12 cellular contexts compared by ENCODE assay signal in the genomic region with DNA sequence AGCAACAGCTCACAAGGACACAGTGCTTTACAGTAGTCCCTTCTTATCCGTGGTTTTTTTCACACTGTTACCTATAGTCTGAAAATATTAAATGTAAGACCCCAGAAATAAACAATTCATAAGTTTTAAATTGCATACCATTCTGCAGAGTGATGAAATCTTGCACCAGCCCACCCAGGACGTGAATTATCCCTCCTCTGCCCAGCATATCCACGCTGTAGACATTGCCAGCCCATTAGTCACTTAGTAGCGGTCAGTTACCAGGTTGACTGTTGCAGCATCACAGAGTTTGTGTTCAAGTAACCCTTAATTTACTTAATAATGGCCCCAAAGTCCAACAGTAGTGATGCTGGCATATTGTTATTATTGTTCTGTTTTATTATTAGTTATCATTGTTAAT. TPM values are rescaled to one million over a fixed set of nuclear protein-coding genes. Genes with fewer than 3 reads are reported as not detected.
DNase-seq lines count a peak whose midpoint lies in the region; ATAC-seq and TF ChIP-seq lines count a peak whose summit lies in the region.
"Had no signal": no experiment of that assay in that cellular context is flagged by ENCODE, and none has a peak within 500 bp of the region (broad histone marks: within the 10 kb centered on the region; RNA-seq: fewer than 3 reads in every experiment).

No MANE protein-coding gene starts in this region.

- H3K4me1 ChIP-seq in skeletal muscle tissue (ENCODE audit: control insufficient read depth in 3 of 3, insufficient read depth in 3 of 3, low read length in 3 of 3), result peaks cover 54 to 73% (median 62%) of the 10 kb centered on the region in 3 donors
- peaks cover 0 to 22% (median 13%) of the 10 kb centered on the region in 4 donors for H3K4me1 ChIP-seq in sigmoid colon

- TF ChIP-seq POLR2A in sigmoid colon (IDR thresholded peaks at IDR 0.05), result no peak

- no peak overlapping the region for H3K4me3 ChIP-seq in foreskin fibroblast (ENCODE audit: low read depth in 1 of 2, low read length in 2 of 2)
- peak overlapping the region in 1 of 3 donors; percentile 30 for H3K4me3 ChIP-seq in skeletal muscle tissue (ENCODE audit: low read length in 3 of 3)
- no peak overlapping the region for H3K4me3 ChIP-seq in sigmoid colon

- H3K27me3 ChIP-seq in skeletal muscle tissue (ENCODE audit: control insufficient read depth in 3 of 3, insufficient read depth in 3 of 3, low read length in 3 of 3) (no peaks in the 10 kb centered on the region), sigmoid colon (no peaks in the 10 kb centered on the region)

- TF ChIP-seq CTCF in foreskin fibroblast (IDR thresholded peaks at IDR 0.05; ENCODE audit: low read depth, low read length), result no peak
- TF ChIP-seq CTCF in sigmoid colon (IDR thresholded peaks at IDR 0.05), result no peak

- TF ChIP-seq EP300 in sigmoid colon (IDR thresholded peaks at IDR 0.05), result no peak

- peak overlapping the region; percentile 97 for H3K27ac ChIP-seq in skeletal muscle tissue (ENCODE audit: low read depth, low read length)
- no peak overlapping the region for H3K27ac ChIP-seq in sigmoid colon
- H3K27ac ChIP-seq: 22Rv1 had no signal

- H3K9me3 ChIP-seq in skeletal muscle tissue (ENCODE audit: control insufficient read depth in 3 of 3, low read length in 3 of 3) (no peaks in the 10 kb centered on the region), sigmoid colon (no peaks in the 10 kb centered on the region)

- intact Hi-C loops in sigmoid colon (cut with DNase I), result no loop called here

- ATAC-seq in GM18907 (IDR thresholded peaks at IDR 0.05; ENCODE audit: unreplicated experiment), result no peak
- no peak for ATAC-seq in GM19463 (IDR thresholded peaks at IDR 0.05; ENCODE audit: unreplicated experiment)
- ATAC-seq: natural killer cell had no signal

- WGBS in sigmoid colon, 2 donors, result 68 to 83% methylated on average over 4 of the region's 4 CpGs

- peak; percentile 52 for DNase-seq in NCI-H2171 treated with DMSO at 0.1 percent for 48 hours (lab: John Stamatoyannopoulos, UW)
- no peak for DNase-seq in NCI-H2171 (lab: John Stamatoyannopoulos, UW)
- peak; percentile 3 for DNase-seq in T1000 (lab: John Stamatoyannopoulos, UW)
- peak; percentile 64 to 74 for DNase-seq in foreskin fibroblast
- DNase-seq in sigmoid colon, result no peak
- DNase-seq: activated naive CD8-positive, alpha-beta T cell treated with anti-CD3 and anti-CD28 coated beads, Interleukin-2, amount 10 ng/mL, durations not matched to agents 7 days and 5 days; effector CD4-positive, alpha-beta T cell; natural killer cell had no signal

- peak overlapping the region in 2 of 3 donors; percentile 54 to 58 for H3K9ac ChIP-seq in skeletal muscle tissue (ENCODE audit: low read depth in 1 of 3, low read length in 3 of 3)

- H3K36me3 ChIP-seq in skeletal muscle tissue (ENCODE audit: control insufficient read depth in 3 of 3, insufficient read depth in 3 of 3, low read length in 3 of 3) (peaks cover 4% of the 10 kb centered on the region in 3 donors), sigmoid colon (no peaks in the 10 kb centered on the region)

RNA-seq across cellular contexts. Expression of gene CLTCL1, which starts 3.6 kb away (rescaled TPM):
- 33.4 TPM for total RNA-seq in skeletal muscle tissue
- 1 to 10 TPM; 2.4 to 5.0 (median 4.0) TPM for total RNA-seq in sigmoid colon
- 1 to 10 TPM in 2 of 3 donors, under 1 TPM in 1; 0.92 to 2.3 (median 1.8) TPM for polyA plus RNA-seq in sigmoid colon

Comparison
In these comparisons a context has a peak if more than half of its experiments do, and no peak if none do; other contexts are left out.
1. DNase-seq: peak in NCI-H2171 treated with DMSO at 0.1 percent for 48 hours (single experiment), T1000 (single experiment) and foreskin fibroblast (2 of 2); none in NCI-H2171 (single experiment) and sigmoid colon (single experiment).